Comparison of ENCODE assay signal across 27 cellular contexts in the genomic region with DNA sequence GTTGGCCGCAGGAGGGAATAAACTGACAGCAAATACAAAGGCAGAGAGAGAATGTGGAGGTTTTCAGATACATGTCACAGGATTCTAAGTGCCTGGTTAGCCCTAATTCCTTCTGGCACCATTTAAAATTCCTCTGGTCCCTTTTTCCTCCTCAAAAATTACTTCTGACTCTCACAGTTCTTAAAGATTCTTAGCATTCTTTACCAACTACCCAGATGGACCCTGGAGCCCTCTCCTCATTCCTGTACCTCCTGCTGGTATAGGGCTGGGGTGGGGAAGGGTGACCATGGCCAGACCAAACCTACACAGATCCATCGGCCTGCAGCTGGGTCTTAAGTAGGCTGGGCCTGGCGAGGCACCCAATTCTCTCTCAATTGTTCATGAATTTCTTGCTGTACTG. TPM values are rescaled to one million over a fixed set of nuclear protein-coding genes. Genes with fewer than 3 reads are reported as not detected.
DNase-seq lines count a peak whose midpoint lies in the region; ATAC-seq lines count a peak whose summit lies in the region.
"Had no signal": no experiment of that assay in that cellular context is flagged by ENCODE, and none has a peak within 500 bp of the region (broad histone marks: within the 10 kb centered on the region; RNA-seq: fewer than 3 reads in every experiment).

No MANE protein-coding gene starts in this region.

- H4K91ac ChIP-seq in trophoblast cell (ENCODE audit: low read depth, low read length) = no peak overlapping the region

- H3K4me3 Mint-ChIP-seq in CD8-positive, alpha-beta memory T cell = no peak overlapping the region
- H3K4me3 Mint-ChIP-seq: CD8-positive, alpha-beta T cell had no signal

- H3K9me3 Mint-ChIP-seq in CD8-positive, alpha-beta memory T cell = no peaks in the 10 kb centered on the region
- H3K9me3 Mint-ChIP-seq: CD8-positive, alpha-beta T cell had no signal

- no peaks in the 10 kb centered on the region for H3K79me2 ChIP-seq in trophoblast cell (ENCODE audit: control insufficient read depth, insufficient read depth, low read length, poor library complexity)

- H3K9ac ChIP-seq in BLaER1 treated with 17β-estradiol and CSF1 and Interleukin-3, amounts not matched to agents 10 nM and 100 nM = peak overlapping the region in 3 of 11 experiments; percentile 81 to 93 (median 84); a peak in 6 of 22 replicates
- H3K9ac ChIP-seq in trophoblast cell (ENCODE audit: low read length) = no peak overlapping the region
- H3K9ac ChIP-seq: BLaER1, SK-N-SH had no signal

- H3K79me1 ChIP-seq in trophoblast cell (ENCODE audit: low read length) = no peaks in the 10 kb centered on the region

- no peak overlapping the region for H3K14ac ChIP-seq in trophoblast cell (ENCODE audit: low read length)

- POLR2A ChIA-PET in CD8-positive, alpha-beta memory T cell (lab: Charles Lee) = no interaction called here

- ATAC-seq in GM21717 (IDR thresholded peaks at IDR 0.05; ENCODE audit: unreplicated experiment) = no peak
- ATAC-seq: CD8-positive, alpha-beta T cell; K562; PC-3 had no signal

- no peaks in the 10 kb centered on the region for H3K9me3 ChIP-seq in BLaER1 treated with 17β-estradiol and CSF1 and Interleukin-3, amounts not matched to agents 10 nM and 100 nM (replicated peaks in 1 of 11)
- H3K9me3 ChIP-seq in CD8-positive, alpha-beta memory T cell (ENCODE audit: low read length) = no peaks in the 10 kb centered on the region
- no peaks in the 10 kb centered on the region for H3K9me3 ChIP-seq in trophoblast cell (ENCODE audit: insufficient read depth, low read depth, low read length)
- H3K9me3 ChIP-seq: BLaER1, SK-N-SH had no signal

- H4K8ac ChIP-seq in trophoblast cell (ENCODE audit: low read depth, low read length) = no peak overlapping the region

- H3K4me3 ChIP-seq in BLaER1 treated with 17β-estradiol and CSF1 and Interleukin-3, amounts not matched to agents 10 nM and 100 nM = no peak overlapping the region
- no peak overlapping the region for H3K4me3 ChIP-seq in CD8-positive, alpha-beta memory T cell (ENCODE audit: low read length)
- H3K4me3 ChIP-seq in trophoblast cell (ENCODE audit: low read depth, low read length) = no peak overlapping the region
- H3K4me3 ChIP-seq: BLaER1, K562 had no signal

- H2AK5ac ChIP-seq in trophoblast cell (ENCODE audit: low read length) = no peak overlapping the region

- H3K4me1 ChIP-seq in BLaER1 treated with 17β-estradiol and CSF1 and Interleukin-3, amounts not matched to agents 10 nM and 100 nM = peaks cover 37 to 98% (median 86%) of the 10 kb centered on the region in 10 experiments
- peaks cover 35% of the 10 kb centered on the region for H3K4me1 ChIP-seq in CD8-positive, alpha-beta memory T cell (ENCODE audit: insufficient read depth, low read length)
- H3K4me1 ChIP-seq in trophoblast cell (ENCODE audit: control insufficient read depth in 1 of 2, insufficient read depth in 2 of 2, low read length in 2 of 2) = peaks cover 0 to 6% of the 10 kb centered on the region in 2 experiments

- H2BK120ac ChIP-seq in trophoblast cell (ENCODE audit: insufficient read depth, low read length, poor library complexity) = no peak overlapping the region

- no peak overlapping the region for H3K4ac ChIP-seq in trophoblast cell (ENCODE audit: low read depth, low read length)

- WGBS in trophoblast cell (ENCODE audit: extremely low coverage, insufficient coverage, insufficient read length) = no CpG with 5 or more reads among the region's 3 CpGs

- H3K27ac ChIP-seq in BLaER1 treated with 17β-estradiol and CSF1 and Interleukin-3, amounts not matched to agents 10 nM and 100 nM = peak overlapping the region in 7 of 11 experiments; percentile 24 to 99 (median 92); a peak in 11 of 22 replicates
- H3K27ac ChIP-seq in CD8-positive, alpha-beta memory T cell (ENCODE audit: low read depth, low read length) = no peak overlapping the region
- H3K27ac ChIP-seq in trophoblast cell (ENCODE audit: low read depth, low read length) = peak overlapping the region; percentile 49
- H3K27ac ChIP-seq: BLaER1 had no signal

- peak overlapping the region in 7 of 8 donors; percentile 57 to 94 (median 70) for H3K27ac Mint-ChIP-seq in CD8-positive, alpha-beta memory T cell

- H4K12ac ChIP-seq in trophoblast cell (ENCODE audit: low read depth, low read length) = no peak overlapping the region

- peaks cover 70 to 78% (median 76%) of the 10 kb centered on the region in 3 donors for H3K4me1 Mint-ChIP-seq in CD8-positive, alpha-beta memory T cell

- peaks cover 13 to 33% (median 26%) of the 10 kb centered on the region in 3 donors for H3K36me3 Mint-ChIP-seq in CD8-positive, alpha-beta memory T cell

- H2AFZ ChIP-seq in trophoblast cell (ENCODE audit: insufficient read depth, low read length, poor library complexity) = no peak overlapping the region

- H3K36me3 ChIP-seq in BLaER1 treated with 17β-estradiol and CSF1 and Interleukin-3, amounts not matched to agents 10 nM and 100 nM = peaks cover 23 to 57% (median 33%) of the 10 kb centered on the region in 11 experiments
- peaks cover 8% of the 10 kb centered on the region for H3K36me3 ChIP-seq in CD8-positive, alpha-beta memory T cell (ENCODE audit: insufficient read depth, low read length)
- H3K36me3 ChIP-seq in trophoblast cell (ENCODE audit: control insufficient read depth in 1 of 2, insufficient read depth in 2 of 2, low read length in 2 of 2) = peaks cover 11% of the 10 kb centered on the region in 2 experiments

- H2BK12ac ChIP-seq in trophoblast cell (ENCODE audit: low read length) = no peak overlapping the region

- CTCF ChIA-PET in CD8-positive, alpha-beta memory T cell (lab: Charles Lee) = no interaction called here

- no peaks in the 10 kb centered on the region for H3K27me3 Mint-ChIP-seq in CD8-positive, alpha-beta memory T cell

- peak overlapping the region in 5 of 11 experiments; percentile 88 to 99 (median 98); a peak in 10 of 22 replicates for H3K4me2 ChIP-seq in BLaER1 treated with 17β-estradiol and CSF1 and Interleukin-3, amounts not matched to agents 10 nM and 100 nM
- H3K4me2 ChIP-seq in trophoblast cell (ENCODE audit: low read length) = no peak overlapping the region
- H3K4me2 ChIP-seq: BLaER1, SK-N-SH had no signal

- no peaks in the 10 kb centered on the region for H3K27me3 ChIP-seq in BLaER1 treated with 17β-estradiol and CSF1 and Interleukin-3, amounts not matched to agents 10 nM and 100 nM
- no peaks in the 10 kb centered on the region for H3K27me3 ChIP-seq in CD8-positive, alpha-beta memory T cell (ENCODE audit: insufficient read depth, low read length, poor library complexity, severe bottlenecking)
- no peaks in the 10 kb centered on the region for H3K27me3 ChIP-seq in trophoblast cell (ENCODE audit: insufficient read depth, low read length)
- H3K27me3 ChIP-seq: BLaER1 had no signal

- no peak for DNase-seq in CD8-positive, alpha-beta memory T cell
- DNase-seq in astrocyte of the hippocampus (ENCODE audit: low read depth, low spot score) (peak; percentile 65), trophoblast cell (peak; percentile 55 to 81), NCI-H2107 (lab: John Stamatoyannopoulos, UW) (no peak), nucleus accumbens (lab: John Stamatoyannopoulos, UW) (no peak)
- no peak for DNase-seq in stimulated activated CD4-positive, alpha-beta T cell treated with anti-CD3 and anti-CD28 coated beads, Interleukin-12 subunit alpha, Interleukin-12 subunit beta, amount 100 ng/mL, for 4 hours
- DNase-seq: CD8-positive, alpha-beta T cell; DMS 273 treated with DMSO at 0.1 percent for 48 hours; DMS79; GF-D8; Kasumi-1; NCI-H1092 treated with DMSO at 0.1 percent for 48 hours; NCI-H1436; NCI-H187; NCI-H2081 treated with DMSO at 0.1 percent for 48 hours; NCI-H446; NCI-H524 treated with DMSO at 0.1 percent for 48 hours; NCI-H774; PC-3; SK-N-SH had no signal

- H3K18ac ChIP-seq in trophoblast cell (ENCODE audit: low read length) = no peak overlapping the region

- no peak overlapping the region for H2BK5ac ChIP-seq in trophoblast cell (ENCODE audit: low read depth, low read length, poor library complexity)

- peaks cover 0 to 11% (median 0%) of the 10 kb centered on the region in 11 experiments; a peak in 3 of 22 replicates for H4K20me1 ChIP-seq in BLaER1 treated with 17β-estradiol and CSF1 and Interleukin-3, amounts not matched to agents 10 nM and 100 nM

- no peak overlapping the region for H3K23ac ChIP-seq in trophoblast cell (ENCODE audit: low read length)

RNA-seq across cellular contexts. Expression of a gene that starts 7.2 kb away (rescaled TPM):
- total RNA-seq in CD8-positive, alpha-beta memory T cell = 10 to 100 TPM; 27.9 to 32.4 TPM
- 39.0 TPM for polyA plus RNA-seq in CD8-positive, alpha-beta memory T cell
- 37.3 TPM in 2 replicates for polyA plus RNA-seq in trophoblast cell (2013)

RNA-seq across cellular contexts. Expression of a gene that starts 19.8 kb away (rescaled TPM):
- 10 to 100 TPM; 10.3 to 11.3 TPM for total RNA-seq in CD8-positive, alpha-beta memory T cell
- polyA plus RNA-seq in CD8-positive, alpha-beta memory T cell = 26.0 TPM
- 2.4 and 2.6 TPM in 2 replicates for polyA plus RNA-seq in trophoblast cell (2013)

RNA-seq across cellular contexts. Expression of a gene that starts 45.4 kb away (rescaled TPM):
- total RNA-seq in CD8-positive, alpha-beta memory T cell = not detected
- polyA plus RNA-seq in CD8-positive, alpha-beta memory T cell = not detected
- polyA plus RNA-seq in trophoblast cell (2013) = not detected in 2 replicates
- total RNA-seq: CD8-positive, alpha-beta T cell; HT1080; K562; M059J; PC-3 had no signal
- polyA plus RNA-seq: AG04450, K562, SK-N-SH had no signal

Comparison
In these comparisons a context has a peak if more than half of its experiments do, and no peak if none do; other contexts are left out.
1. DNase-seq: peak in astrocyte of the hippocampus (single experiment) and trophoblast cell (2 of 2); none in CD8-positive, alpha-beta memory T cell (0 of 5), NCI-H2107 (single experiment), stimulated activated CD4-positive, alpha-beta T cell treated with anti-CD3 and anti-CD28 coated beads, Interleukin-12 subunit alpha, Interleukin-12 subunit beta, amount 100 ng/mL, for 4 hours (single experiment) and nucleus accumbens (0 of 56).